In the genomic region with DNA sequence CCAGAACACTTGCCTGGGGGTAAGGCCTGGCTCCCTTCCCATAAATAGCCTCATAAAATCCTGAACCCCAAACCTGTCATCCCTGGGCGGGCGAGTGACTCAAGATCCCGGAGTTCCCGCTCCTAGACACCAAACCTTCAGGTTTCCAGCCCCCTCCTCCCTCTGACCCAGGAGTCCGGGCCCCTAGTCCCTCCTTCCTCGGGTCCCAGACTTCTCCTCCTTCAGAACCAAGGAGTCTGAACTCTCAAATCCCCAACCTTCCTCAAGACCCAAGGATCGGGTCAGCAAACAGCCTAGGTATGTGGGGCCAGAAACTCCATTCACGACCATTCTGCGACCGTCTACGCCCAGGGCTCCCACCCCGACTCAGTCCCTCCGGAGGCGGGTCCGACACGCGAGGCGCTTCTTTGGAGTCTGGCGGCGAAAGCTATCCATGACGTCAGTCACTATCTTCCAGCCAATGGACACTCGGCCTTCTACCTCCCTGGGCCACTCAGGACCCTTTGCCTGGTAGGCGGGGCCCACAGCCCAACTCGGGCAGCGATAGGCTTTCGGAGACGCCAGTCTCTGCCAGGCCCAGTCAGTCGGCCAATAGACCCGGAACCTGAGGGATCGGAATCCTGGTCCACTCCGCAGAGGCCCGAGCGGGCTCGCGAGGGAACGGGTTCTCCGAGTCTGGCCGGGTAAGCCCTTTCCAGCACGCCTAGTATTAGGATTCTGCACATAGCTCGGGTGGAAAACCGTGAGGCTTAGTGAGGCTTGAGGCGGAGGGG, we compare ENCODE assay signal across 8 cellular contexts. TPM values are rescaled to one million over a fixed set of nuclear protein-coding genes. Genes with fewer than 3 reads are reported as not detected.
DNase-seq lines count a peak whose midpoint lies in the region; ATAC-seq and TF ChIP-seq lines count a peak whose summit lies in the region.

No MANE protein-coding gene starts in this region.

- peaks cover 15% of the 10 kb centered on the region for H3K27me3 Mint-ChIP-seq in nephron (ENCODE audit: low read depth)

- peak overlapping the region; percentile 88 to 97 (median 91) for H3K4me3 Mint-ChIP-seq in nephron

- no peaks in the 10 kb centered on the region for H3K9me3 ChIP-seq in MG63

- H3K4me3 ChIP-seq in H7 (ENCODE audit: insufficient read depth, low read depth, low read length), result peak overlapping the region; percentile 81
- peak overlapping the region; percentile 73 for H3K4me3 ChIP-seq in MG63

- peak overlapping the region; percentile 84 to 94 (median 93) for H3K27ac Mint-ChIP-seq in nephron

- no peak for TF ChIP-seq CTCF in nephron (IDR thresholded peaks at IDR 0.05; ENCODE audit: unreplicated experiment in 3 of 3)

- no peaks in the 10 kb centered on the region for H3K36me3 ChIP-seq in H7 (replicated peaks; ENCODE audit: control insufficient read depth, insufficient read depth, low read length)
- no peaks in the 10 kb centered on the region for H3K36me3 ChIP-seq in MG63

- H3K36me3 Mint-ChIP-seq in nephron (ENCODE audit: low read depth), result no peaks in the 10 kb centered on the region

- peaks cover 29% of the 10 kb centered on the region for H3K4me1 Mint-ChIP-seq in nephron

- peak; percentile 100 for DNase-seq in ELF-1 (ENCODE audit: low read depth, low spot score)
- peak; percentile 100 for DNase-seq in H7
- peak; percentile 100 for DNase-seq in MG63
- DNase-seq in SHP77 (lab: John Stamatoyannopoulos, UW), result peak; percentile 98
- DNase-seq in activated gamma-delta T cell (lab: John Stamatoyannopoulos, UW), result peak; percentile 83
- peak; percentile 98 for DNase-seq in fibroblast of the conjunctiva (ENCODE audit: low read depth)
- DNase-seq in stimulated activated naive CD8-positive, alpha-beta T cell treated with anti-CD3 and anti-CD28 coated beads, Interleukin-15, Interleukin-2, amounts not matched to agents 100 U/mL and 50 U/mL, for 24 hours, result peak; percentile 98

- no peaks in the 10 kb centered on the region; the same call in 1 of the 2 replicates for H3K27me3 ChIP-seq in H7 (ENCODE audit: control insufficient read depth, insufficient read depth, low read length)
- H3K27me3 ChIP-seq in MG63, result no peaks in the 10 kb centered on the region

- no peaks in the 10 kb centered on the region for H3K9me3 Mint-ChIP-seq in nephron

- ATAC-seq in stimulated activated naive CD8-positive, alpha-beta T cell treated with anti-CD3 and anti-CD28 coated beads, Interleukin-15, Interleukin-2, amounts not matched to agents 100 U/mL and 50 U/mL, for 24 hours, result peak; percentile 99

RNA-seq across cellular contexts. Expression of gene CNFN, which starts 6.6 kb away (rescaled TPM):
- 7.8 and 11.5 TPM in 2 replicates for total RNA-seq in H7 (2014; rRNA removed; shearing (Covaris generic))
- total RNA-seq in MG63 (2014; rRNA removed; shearing (Covaris generic); ENCODE audit: low replicate concordance), result not detected in 2 replicates

RNA-seq across cellular contexts. Expression of gene LIPE, which starts 30.5 kb away (rescaled TPM):
- 7.5 and 8.2 TPM in 2 replicates for total RNA-seq in H7 (2014; rRNA removed; shearing (Covaris generic))
- not detected in 2 replicates for total RNA-seq in MG63 (2014; rRNA removed; shearing (Covaris generic); ENCODE audit: low replicate concordance)

RNA-seq across cellular contexts. Expression of gene CXCL17, which starts 46.0 kb away (rescaled TPM):
- total RNA-seq in H7 (2014; rRNA removed; shearing (Covaris generic)), result not detected in 2 replicates
- total RNA-seq in MG63 (2014; rRNA removed; shearing (Covaris generic); ENCODE audit: low replicate concordance), result not detected in 2 replicates

Comparison
In these comparisons a context has a peak if more than half of its experiments do, and no peak if none do; other contexts are left out.
1. Peak in every context shown above with its lines: DNase-seq, ATAC-seq and H3K4me3 ChIP-seq.